ENCODE assay signal across 8 cellular contexts in genomic region chr20:59751075-59751711, GRCh38.
A peak's percentile ranks its signal among the peaks of the same experiment; 100 is the strongest.
DNase-seq lines count a peak whose midpoint lies in the region; ATAC-seq and TF ChIP-seq lines count a peak whose summit lies in the region.

No MANE protein-coding gene starts in this region.

- 33% methylated on average over 3 of the region's 21 CpGs; no CpG with 5 or more reads in 1 of the 2 experiments for WGBS in IMR-90 (ENCODE audit: extremely low coverage in 2 of 2, insufficient read length in 1 of 2), 2 experiments

- H2AK5ac ChIP-seq in IMR-90 (ENCODE audit: low read depth, low read length): no peak overlapping the region

- H3K4me2 ChIP-seq in IMR-90 (ENCODE audit: low read depth, low read length): no peak overlapping the region

- no peaks in the 10 kb centered on the region for H3K9me1 ChIP-seq in IMR-90 (ENCODE audit: insufficient read depth, low read length)

- H3K4me3 Mint-ChIP-seq in nephron progenitor cell: no peak overlapping the region
- no peak overlapping the region for H3K4me3 Mint-ChIP-seq in CD8-positive, alpha-beta T cell

- H3K9ac ChIP-seq in IMR-90 (ENCODE audit: low read depth, low read length): no peak overlapping the region

- H4K8ac ChIP-seq in IMR-90 (ENCODE audit: low read depth in 2 of 2, low read length in 2 of 2): no peak overlapping the region

- no peak overlapping the region for H3K4ac ChIP-seq in IMR-90 (ENCODE audit: low read depth, low read length)

- H3K27ac ChIP-seq in IMR-90 (ENCODE audit: insufficient read depth, low read length): no peak overlapping the region
- H3K27ac ChIP-seq in CD8-positive, alpha-beta T cell (ENCODE audit: low read depth, low read length): no peak overlapping the region

- TF ChIP-seq CTCF in IMR-90 (conservative IDR thresholded peaks at IDR 0.05; ENCODE audit: low read depth, low read length) (peak; percentile 63), nephron progenitor cell (IDR thresholded peaks at IDR 0.05) (peak; percentile 33)
- TF ChIP-seq CTCF in CD8-positive, alpha-beta T cell (IDR thresholded peaks at IDR 0.05): no peak

- DNase-seq in D341Med (ENCODE audit: low spot score) (peak; percentile 82), IMR-90 (peak; percentile 24), erythroblast (lab: John Stamatoyannopoulos, UW) (peak; percentile 38 to 53), nephron progenitor cell (peak; percentile 77)
- DNase-seq in CD8-positive, alpha-beta T cell: no peak

- dilution Hi-C loops in IMR-90 (cut with HindIII; ENCODE audit: low sequenced_read_pairs, unreplicated experiment): no loop called here

- no peaks in the 10 kb centered on the region for H3K36me3 ChIP-seq in IMR-90 (ENCODE audit: control insufficient read depth, insufficient read depth, low read length)
- no peaks in the 10 kb centered on the region for H3K36me3 ChIP-seq in CD8-positive, alpha-beta T cell (ENCODE audit: insufficient read depth, low read length)

- BruUV-seq in IMR-90 (replicated peaks; lab: Mats Ljungman, UMichigan): no TSS peak

- H2BK20ac ChIP-seq in IMR-90 (ENCODE audit: low read depth, low read length): no peak overlapping the region

- no peak overlapping the region for H3K14ac ChIP-seq in IMR-90 (replicated peaks; ENCODE audit: low read depth, low read length)

- no peak overlapping the region for H2BK5ac ChIP-seq in IMR-90 (ENCODE audit: low read depth, low read length, poor library complexity, severe bottlenecking)

- no peak overlapping the region for H2BK15ac ChIP-seq in IMR-90 (ENCODE audit: low read depth, low read length)

- H3K27me3 Mint-ChIP-seq in nephron progenitor cell (ENCODE audit: low read depth, poor library complexity): peaks cover 44% of the 10 kb centered on the region
- H3K27me3 Mint-ChIP-seq in CD8-positive, alpha-beta T cell (ENCODE audit: low read depth): peaks cover 5% of the 10 kb centered on the region

- H3K4me1 ChIP-seq in IMR-90 (ENCODE audit: control insufficient read depth, insufficient read depth, low read length): no peaks in the 10 kb centered on the region
- no peaks in the 10 kb centered on the region for H3K4me1 ChIP-seq in CD8-positive, alpha-beta T cell (ENCODE audit: insufficient read depth, low read length)

- no peak overlapping the region for H2AFZ ChIP-seq in IMR-90 (replicated peaks; ENCODE audit: low read length, poor library complexity)

- POLR2A ChIA-PET in IMR-90 (lab: Charles Lee; ENCODE audit: unreplicated experiment): no interaction called here
- POLR2A ChIA-PET in CD8-positive, alpha-beta T cell (lab: Charles Lee): no interaction called here

- no peaks in the 10 kb centered on the region for H3K79me1 ChIP-seq in IMR-90 (ENCODE audit: low read depth in 1 of 2, low read length in 2 of 2)

- TF ChIP-seq POLR2A in IMR-90 (IDR thresholded peaks at IDR 0.05; ENCODE audit: low read depth, low read length): no peak
- no peak for TF ChIP-seq POLR2A in erythroblast (IDR thresholded peaks at IDR 0.05; ENCODE audit: low read length)

- H3K27ac Mint-ChIP-seq in nephron progenitor cell: no peak overlapping the region
- no peak overlapping the region for H3K27ac Mint-ChIP-seq in CD8-positive, alpha-beta T cell

- no peak overlapping the region for H4K91ac ChIP-seq in IMR-90 (ENCODE audit: insufficient read depth, low read depth, low read length)

- H3K9me3 ChIP-seq in IMR-90 (ENCODE audit: control insufficient read depth, insufficient read depth, low read length): no peaks in the 10 kb centered on the region; the same call in 1 of the 2 replicates
- no peaks in the 10 kb centered on the region for H3K9me3 ChIP-seq in CD8-positive, alpha-beta T cell (ENCODE audit: low read length)

- CTCF ChIA-PET in IMR-90 (lab: Yijun Ruan, JAX): no interaction called here
- CTCF ChIA-PET in CD8-positive, alpha-beta T cell (lab: Charles Lee): no interaction called here

- H2BK120ac ChIP-seq in IMR-90 (ENCODE audit: low read depth, low read length): no peak overlapping the region

- H4K20me1 ChIP-seq in IMR-90 (ENCODE audit: insufficient read depth, low read length): no peaks in the 10 kb centered on the region

- no peaks in the 10 kb centered on the region for H3K36me3 Mint-ChIP-seq in nephron progenitor cell (ENCODE audit: low read depth)
- H3K36me3 Mint-ChIP-seq in CD8-positive, alpha-beta T cell: no peaks in the 10 kb centered on the region

- intact Hi-C loops in IMR-90 (cut with micrococcal nuclease): loop anchor here (5.0 kb wide), 1 partner anchor 234 kb away; no protein-coding TSS in a partner anchor
- intact Hi-C loops in CD8-positive, alpha-beta T cell (cut with DNase I, micrococcal nuclease): no loop called here

- peak overlapping the region; percentile 55 for H2AK9ac ChIP-seq in IMR-90 (replicated peaks; ENCODE audit: low read depth, low read length, poor library complexity)

- no peaks in the 10 kb centered on the region for H3K4me1 Mint-ChIP-seq in nephron progenitor cell
- no peaks in the 10 kb centered on the region for H3K4me1 Mint-ChIP-seq in CD8-positive, alpha-beta T cell (ENCODE audit: low read depth)

- H3K27me3 ChIP-seq in IMR-90 (ENCODE audit: control insufficient read depth, insufficient read depth, low read length): no peaks in the 10 kb centered on the region
- no peaks in the 10 kb centered on the region for H3K27me3 ChIP-seq in CD8-positive, alpha-beta T cell (ENCODE audit: insufficient read depth, low read length)

- H3K4me3 ChIP-seq in IMR-90 (ENCODE audit: insufficient read depth, low read depth, low read length): no peak overlapping the region
- H3K4me3 ChIP-seq in CD8-positive, alpha-beta T cell (ENCODE audit: low read depth, low read length): no peak overlapping the region

- no peak overlapping the region for H4K5ac ChIP-seq in IMR-90 (ENCODE audit: low read depth, low read length)

- peaks cover 85% of the 10 kb centered on the region for H3K9me3 Mint-ChIP-seq in nephron progenitor cell
- no peaks in the 10 kb centered on the region for H3K9me3 Mint-ChIP-seq in CD8-positive, alpha-beta T cell

- H3K56ac ChIP-seq in IMR-90 (ENCODE audit: extremely low read depth, insufficient read depth, low read length): no peak overlapping the region

- peak; percentile 65 for TF ChIP-seq RAD21 in IMR-90 (IDR thresholded peaks at IDR 0.05; ENCODE audit: low read length)

- peak; percentile 45 for ATAC-seq in GM18909 (IDR thresholded peaks at IDR 0.05; ENCODE audit: poor library complexity, unreplicated experiment)
- ATAC-seq in IMR-90 (ENCODE audit: low read depth): peak; percentile 81
- peak; percentile 34; the same call in 1 of the 3 replicates for ATAC-seq in SK-N-SH treated with all-trans-retinoic acid at 6 μM for 48 hours
- ATAC-seq in CD8-positive, alpha-beta T cell: no peak
- ATAC-seq in HG02840 (IDR thresholded peaks at IDR 0.05; ENCODE audit: low FRiP score, unreplicated experiment): no peak

- H3K23ac ChIP-seq in IMR-90 (ENCODE audit: low read depth, low read length): no peak overlapping the region

- in situ Hi-C loops in IMR-90 (cut with MboI; ENCODE audit: low sequenced_read_pairs): no loop called here

- H3K18ac ChIP-seq in IMR-90 (ENCODE audit: low read depth, low read length): no peak overlapping the region

TF ChIP-seq in IMR-90, 13 proteins besides CTCF, POLR2A, EP300 and RAD21:
- TF ChIP-seq USF2 (IDR thresholded peaks at IDR 0.05; ENCODE audit: low read depth, low read length): no peak
- peak; percentile 26; the same call in 1 of the 2 replicates for TF ChIP-seq SMC3 (IDR thresholded peaks at IDR 0.05; ENCODE audit: low read depth, low read length)

TF ChIP-seq in SK-N-SH treated with all-trans-retinoic acid at 6 μM for 48 hours, 23 proteins besides CTCF, POLR2A, EP300 and RAD21 (continues in another document):
- no peak for TF ChIP-seq ZNF8 (CRISPR knock-in tag; IDR thresholded peaks at IDR 0.05)
- no peak for TF ChIP-seq ZNF70 (CRISPR knock-in tag; IDR thresholded peaks at IDR 0.05)
- no peak for TF ChIP-seq ZFP3 (CRISPR knock-in tag; IDR thresholded peaks at IDR 0.05)
- TF ChIP-seq BACH2 (CRISPR knock-in tag; IDR thresholded peaks at IDR 0.05; ENCODE audit: borderline replicate concordance): no peak
- TF ChIP-seq TSHZ2 (CRISPR knock-in tag; IDR thresholded peaks at IDR 0.05): no peak
- TF ChIP-seq CREB5 (CRISPR knock-in tag; IDR thresholded peaks at IDR 0.05; ENCODE audit: low read depth): no peak
- TF ChIP-seq GLIS3 (CRISPR knock-in tag; IDR thresholded peaks at IDR 0.05): no peak
- TF ChIP-seq PPARA (CRISPR knock-in tag; IDR thresholded peaks at IDR 0.05; ENCODE audit: borderline replicate concordance): no peak
- no peak for TF ChIP-seq TOX (CRISPR knock-in tag; IDR thresholded peaks at IDR 0.05; ENCODE audit: borderline replicate concordance)

Comparison
In these comparisons a context has a peak if more than half of its experiments do, and no peak if none do; other contexts are left out.
1. DNase-seq: peak in D341Med (single experiment), IMR-90 (single experiment), erythroblast (2 of 2) and nephron progenitor cell (single experiment); none in CD8-positive, alpha-beta T cell (0 of 7).
2. ATAC-seq: peak in GM18909 (single experiment), IMR-90 (single experiment) and SK-N-SH treated with all-trans-retinoic acid at 6 μM for 48 hours (single experiment); none in CD8-positive, alpha-beta T cell (single experiment) and HG02840 (single experiment).